ENCODE assay signal across 15 cellular contexts in genomic region chr18:77090546-77091200, GRCh38. TPM values are rescaled to one million over a fixed set of nuclear protein-coding genes. Genes with fewer than 3 reads are reported as not detected.
DNase-seq lines count a peak whose midpoint lies in the region; ATAC-seq, FAIRE-seq and TF ChIP-seq lines count a peak whose summit lies in the region.
"Had no signal": no experiment of that assay in that cellular context is flagged by ENCODE, and none has a peak within 500 bp of the region (broad histone marks: within the 10 kb centered on the region; RNA-seq: fewer than 3 reads in every experiment).

No MANE protein-coding gene starts in this region.

- H3K36me3 Mint-ChIP-seq in WTC11, result no peaks in the 10 kb centered on the region; the same call in 1 of the 2 replicates
- H3K36me3 Mint-ChIP-seq in naive thymus-derived CD8-positive, alpha-beta T cell, result peaks cover 4 to 56% (median 28%) of the 10 kb centered on the region in 3 donors

- CTCF ChIA-PET in WTC11 (lab: Charles Lee), result no interaction called here

- peaks cover 13% of the 10 kb centered on the region for H3K27me3 Mint-ChIP-seq in WTC11 (ENCODE audit: low read depth)
- H3K27me3 Mint-ChIP-seq in naive thymus-derived CD8-positive, alpha-beta T cell, result no peaks in the 10 kb centered on the region

- H3K4me3 Mint-ChIP-seq in WTC11, result no peak overlapping the region
- peak overlapping the region in 3 of 10 donors; percentile 0 to 23 (median 20) for H3K4me3 Mint-ChIP-seq in naive thymus-derived CD8-positive, alpha-beta T cell

- peak overlapping the region; percentile 26 for H3K27ac Mint-ChIP-seq in WTC11
- H3K27ac Mint-ChIP-seq in naive thymus-derived CD8-positive, alpha-beta T cell, result peak overlapping the region in 9 of 10 donors; percentile 11 to 95 (median 79)

- no peaks in the 10 kb centered on the region for H3K9me3 Mint-ChIP-seq in WTC11
- no peaks in the 10 kb centered on the region for H3K9me3 Mint-ChIP-seq in naive thymus-derived CD8-positive, alpha-beta T cell

- DNase-seq in NCI-H1417 (lab: John Stamatoyannopoulos, UW) (peak in 2 of 3 experiments; percentile 62 to 94), NCI-H1417 treated with DMSO at 0.1 percent for 48 hours (lab: John Stamatoyannopoulos, UW) (no peak), D721Med (ENCODE audit: insufficient read length, low spot score) (no peak), WTC11 (ENCODE audit: low spot score) (no peak), DMS 273 treated with DMSO at 0.1 percent for 48 hours (lab: John Stamatoyannopoulos, UW) (no peak)
- no peak for DNase-seq in naive thymus-derived CD8-positive, alpha-beta T cell
- DNase-seq: activated CD4-positive, CD25-positive, alpha-beta regulatory T cell; dermis blood vessel endothelial cell; DMS79 treated with DMSO at 0.1 percent for 48 hours; foreskin keratinocyte; NCI-H446 treated with DMSO at 0.1 percent for 48 hours; pancreas; SJCRH30 had no signal

- TF ChIP-seq CTCF in D721Med (IDR thresholded peaks at IDR 0.05; ENCODE audit: insufficient read depth, missing control alignments) (no peak), WTC11 (IDR thresholded peaks at IDR 0.05) (no peak)

- peak; percentile 84 for FAIRE-seq in D721Med (lab: Jason Lieb, UNC)
- FAIRE-seq: pancreas had no signal

- ATAC-seq in WTC11 (no peak), HG03097 (IDR thresholded peaks at IDR 0.05; ENCODE audit: low FRiP score, unreplicated experiment) (no peak), HG03457 (IDR thresholded peaks at IDR 0.05; ENCODE audit: unreplicated experiment) (no peak)
- ATAC-seq in naive thymus-derived CD8-positive, alpha-beta T cell, result no peak
- ATAC-seq: foreskin keratinocyte, pancreas had no signal

- POLR2A ChIA-PET in WTC11 (lab: Charles Lee), result no interaction called here
- POLR2A ChIA-PET in naive thymus-derived CD8-positive, alpha-beta T cell (lab: Charles Lee), result no interaction called here

- peaks cover 74% of the 10 kb centered on the region for H3K4me1 Mint-ChIP-seq in WTC11
- peaks cover 33 to 79% (median 75%) of the 10 kb centered on the region in 4 donors for H3K4me1 Mint-ChIP-seq in naive thymus-derived CD8-positive, alpha-beta T cell

TF ChIP-seq in WTC11, 78 proteins besides CTCF, POLR2A, EP300 and RAD21:
- TF ChIP-seq ZNF425 (CRISPR knock-in tag; conservative IDR thresholded peaks at IDR 0.05) (no peak), USF2 (CRISPR knock-in tag; IDR thresholded peaks at IDR 0.05) (no peak), CDX4 (CRISPR knock-in tag; IDR thresholded peaks at IDR 0.05; ENCODE audit: borderline replicate concordance) (no peak), ELF4 (CRISPR knock-in tag; IDR thresholded peaks at IDR 0.05; ENCODE audit: low read depth) (no peak)
TF ChIP-seq in WTC11: peak in this region for 0.

RNA-seq across cellular contexts. Expression of gene MBP, which starts 41.9 kb away (rescaled TPM):
- 19.6 to 20.2 TPM (median 19.6 TPM) in 3 replicates for total RNA-seq in WTC11 (2021)
- total RNA-seq in naive thymus-derived CD8-positive, alpha-beta T cell, result 100 to 1,000 TPM in 1 of 2 experiments, 10 to 100 TPM in 1; 99.9 to 108 TPM
- polyA plus RNA-seq in naive thymus-derived CD8-positive, alpha-beta T cell, result 100 to 1,000 TPM in 2 of 3 donors, 10 to 100 TPM in 1; 89.2 to 148 (median 105) TPM

Comparison
In these comparisons a context has a peak if more than half of its experiments do, and no peak if none do; other contexts are left out.
1. DNase-seq: peak in NCI-H1417 (2 of 3); none in NCI-H1417 treated with DMSO at 0.1 percent for 48 hours (single experiment), D721Med (single experiment), WTC11 (single experiment), naive thymus-derived CD8-positive, alpha-beta T cell (0 of 10) and DMS 273 treated with DMSO at 0.1 percent for 48 hours (single experiment).